In the genomic region with DNA sequence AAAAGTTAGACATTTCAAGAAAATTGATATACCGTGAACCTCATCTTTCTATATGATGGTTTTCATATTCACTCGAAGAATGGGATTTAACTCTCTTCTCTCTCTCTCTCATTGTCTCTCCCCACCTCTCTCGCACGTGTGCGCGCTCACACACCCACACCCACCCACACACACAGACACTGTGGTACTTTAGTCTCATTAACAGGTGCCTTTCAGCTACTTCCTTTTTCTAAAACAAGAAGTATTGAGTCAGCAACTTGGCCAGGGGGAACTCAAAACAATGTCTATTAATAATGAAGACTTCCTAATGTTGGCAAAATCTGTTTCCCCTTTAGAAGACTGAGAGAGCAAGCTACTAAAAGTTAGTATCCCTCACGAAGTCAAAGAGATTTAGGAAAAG, we compare ENCODE assay signal across 9 cellular contexts.
A peak's percentile ranks its signal among the peaks of the same experiment; 100 is the strongest.
DNase-seq lines count a peak whose midpoint lies in the region; ATAC-seq, FAIRE-seq and TF ChIP-seq lines count a peak whose summit lies in the region.
"Had no signal": no experiment of that assay in that cellular context is flagged by ENCODE, and none has a peak within 500 bp of the region (broad histone marks: within the 10 kb centered on the region; RNA-seq: fewer than 3 reads in every experiment).

No MANE protein-coding gene starts in this region.

- no peak for TF ChIP-seq POLR2A in GM12891 (IDR thresholded peaks at IDR 0.05; ENCODE audit: low read depth, low read length)
- TF ChIP-seq POLR2A in H54 (IDR thresholded peaks at IDR 0.05; ENCODE audit: low read depth, low read length), result no peak
- TF ChIP-seq POLR2A in gastroesophageal sphincter (IDR thresholded peaks at IDR 0.05), result no peak
- no peak for TF ChIP-seq POLR2A in suprapubic skin (IDR thresholded peaks at IDR 0.05)

- H3K4me1 ChIP-seq in fibroblast of lung (ENCODE audit: control insufficient read depth, extremely low read depth, insufficient read depth, low read length), result no peaks in the 10 kb centered on the region
- peaks cover 0 to 2% (median under 1%) of the 10 kb centered on the region in 3 donors for H3K4me1 ChIP-seq in gastroesophageal sphincter
- peaks cover 7% of the 10 kb centered on the region for H3K4me1 ChIP-seq in suprapubic skin

- H3K27ac ChIP-seq in fibroblast of lung (ENCODE audit: insufficient read depth, low read length), result no peak overlapping the region
- no peak overlapping the region for H3K27ac ChIP-seq in gastroesophageal sphincter
- no peak overlapping the region for H3K27ac ChIP-seq in suprapubic skin

- TF ChIP-seq EP300 in gastroesophageal sphincter (IDR thresholded peaks at IDR 0.05), result no peak
- no peak for TF ChIP-seq EP300 in suprapubic skin (IDR thresholded peaks at IDR 0.05)

- H3K4me3 ChIP-seq in fibroblast of lung (replicated peaks in 1 of 4; ENCODE audit: control extremely low read depth in 1 of 4, insufficient read depth in 1 of 4, low read depth in 3 of 4, low read length in 4 of 4) (no peak overlapping the region), gastroesophageal sphincter (no peak overlapping the region), suprapubic skin (no peak overlapping the region)

- no peaks in the 10 kb centered on the region for H3K79me2 ChIP-seq in fibroblast of lung (ENCODE audit: control insufficient read depth, insufficient read depth, low read length)

- no peak for DNase-seq in GM12891 (ENCODE audit: insufficient read length, low spot score)
- DNase-seq in fibroblast of lung (ENCODE audit: low read depth in 2 of 2), result no peak
- no peak for DNase-seq in H54 (ENCODE audit: insufficient read length, low spot score)
- DNase-seq in NCI-H128 (lab: John Stamatoyannopoulos, UW; ENCODE audit: unreplicated experiment), result no peak
- no peak for DNase-seq in suprapubic skin (ENCODE audit: low spot score in 2 of 2)
- DNase-seq: NCI-H526 had no signal

- H4K20me1 ChIP-seq in fibroblast of lung (ENCODE audit: control insufficient read depth, extremely low read depth, insufficient read depth, low read length), result no peaks in the 10 kb centered on the region

- H3K4me2 ChIP-seq in fibroblast of lung (ENCODE audit: extremely low read depth, insufficient read depth, low read length), result peak overlapping the region; percentile 2

- TF ChIP-seq CTCF in fibroblast of lung (conservative IDR thresholded peaks at IDR 0.05 in 1 of 2, IDR thresholded peaks at IDR 0.05 in 1 of 2; ENCODE audit: low read depth in 1 of 2, low read length in 2 of 2) (no peak), gastroesophageal sphincter (IDR thresholded peaks at IDR 0.05) (no peak), suprapubic skin (IDR thresholded peaks at IDR 0.05) (no peak)

- peak; percentile 68 for ATAC-seq in GM21390 (IDR thresholded peaks at IDR 0.05; ENCODE audit: unreplicated experiment)
- peak; percentile 73 for ATAC-seq in HG03442 (IDR thresholded peaks at IDR 0.05; ENCODE audit: unreplicated experiment)
- no peak for ATAC-seq in gastroesophageal sphincter

- H3K9me3 ChIP-seq in fibroblast of lung (ENCODE audit: control insufficient read depth, insufficient read depth, low read depth, low read length), result no peaks in the 10 kb centered on the region
- no peaks in the 10 kb centered on the region for H3K9me3 ChIP-seq in gastroesophageal sphincter
- no peaks in the 10 kb centered on the region for H3K9me3 ChIP-seq in suprapubic skin

- no peak overlapping the region for H2AFZ ChIP-seq in fibroblast of lung (ENCODE audit: low read length)

- no peaks in the 10 kb centered on the region for H3K36me3 ChIP-seq in fibroblast of lung (ENCODE audit: control insufficient read depth, insufficient read depth, low read length)
- no peaks in the 10 kb centered on the region for H3K36me3 ChIP-seq in gastroesophageal sphincter
- H3K36me3 ChIP-seq in suprapubic skin, result no peaks in the 10 kb centered on the region

- WGBS in gastroesophageal sphincter (ENCODE audit: low coverage in 1 of 2), 2 donors, result 54 to 59% methylated on average over 3 to 7 of the region's 7 CpGs
- WGBS in suprapubic skin, result 61% methylated on average over 7 of the region's 7 CpGs

- peak; percentile 87 for FAIRE-seq in GM12891 (lab: Jason Lieb, UNC)
- FAIRE-seq in H54 (lab: Jason Lieb, UNC), result no peak

- H3K9ac ChIP-seq in fibroblast of lung (ENCODE audit: insufficient read depth, low read length), result no peak overlapping the region

- H3K27me3 ChIP-seq in fibroblast of lung (ENCODE audit: control insufficient read depth, insufficient read depth, low read length) (no peaks in the 10 kb centered on the region), gastroesophageal sphincter (no peaks in the 10 kb centered on the region), suprapubic skin (no peaks in the 10 kb centered on the region)

TF ChIP-seq in GM12891, 5 proteins besides CTCF, POLR2A, EP300 and RAD21:
- TF ChIP-seq PAX5 (IDR thresholded peaks at IDR 0.05; ENCODE audit: insufficient read depth, low read length, severe bottlenecking) (no peak), POLR2AphosphoS5 (IDR thresholded peaks at IDR 0.05; ENCODE audit: low read depth, low read length) (no peak), SPI1 (IDR thresholded peaks at IDR 0.05; ENCODE audit: low read depth, low read length) (peak; percentile 68), POU2F2 (IDR thresholded peaks at IDR 0.05; ENCODE audit: low read depth, low read length) (peak; percentile 73; the same call in 1 of the 2 replicates), TAF1 (IDR thresholded peaks at IDR 0.05; ENCODE audit: low read depth, low read length) (no peak)
